Comparison of ENCODE assay signal across 1 cellular context in genomic region chr17:55540414-55541091, GRCh38.
TF ChIP-seq lines count a peak whose summit lies in the region.

No MANE protein-coding gene starts in this region.

TF ChIP-seq in H1, 55 proteins besides CTCF, POLR2A, EP300 and RAD21 (continued from another document):
- TF ChIP-seq POLR2AphosphoS5 (IDR thresholded peaks at IDR 0.05; ENCODE audit: low read depth, low read length) (no peak), RNF2 (IDR thresholded peaks at IDR 0.05; ENCODE audit: borderline replicate concordance, low read depth, low read length, missing control alignments, poor library complexity, severe bottlenecking) (no peak), CBX5 (IDR thresholded peaks at IDR 0.05; ENCODE audit: low read depth, low read length) (no peak), EGR1 (IDR thresholded peaks at IDR 0.05; ENCODE audit: borderline replicate concordance, low read depth, low read length) (no peak), SUZ12 (IDR thresholded peaks at IDR 0.05; ENCODE audit: low read length) (no peak), TCF12 (IDR thresholded peaks at IDR 0.05; ENCODE audit: low read depth, low read length) (no peak), KDM4A (IDR thresholded peaks at IDR 0.05; ENCODE audit: low read depth, low read length, severe bottlenecking) (no peak), GTF2F1 (IDR thresholded peaks at IDR 0.05; ENCODE audit: borderline replicate concordance, low read depth, low read length) (no peak), BRCA1 (IDR thresholded peaks at IDR 0.05; ENCODE audit: low read depth, low read length) (no peak)
